ENCODE assay signal across 28 cellular contexts in the genomic region with DNA sequence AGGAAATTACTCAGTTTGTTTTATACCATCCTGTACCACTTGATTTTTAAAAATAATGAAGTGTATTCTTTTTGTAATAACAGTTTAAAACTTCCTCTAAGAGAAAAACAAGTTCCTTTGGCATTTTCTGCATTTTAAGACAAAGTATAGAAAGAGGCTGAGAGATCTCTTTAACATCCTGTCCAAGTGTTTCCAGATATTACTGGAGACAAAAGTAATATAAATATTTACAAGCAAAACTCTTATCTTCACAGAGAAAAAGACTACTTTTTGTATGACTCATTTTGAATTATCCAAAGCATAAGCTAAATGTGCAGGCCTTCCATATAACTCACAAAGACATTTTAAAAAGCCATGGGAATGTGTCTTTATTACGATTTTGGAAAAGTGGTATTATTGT.
DNase-seq lines count a peak whose midpoint lies in the region; ATAC-seq, FAIRE-seq and TF ChIP-seq lines count a peak whose summit lies in the region.
"Had no signal": no experiment of that assay in that cellular context is flagged by ENCODE, and none has a peak within 500 bp of the region (broad histone marks: within the 10 kb centered on the region; RNA-seq: fewer than 3 reads in every experiment).

No MANE protein-coding gene starts in this region.

- H3K27me3 ChIP-seq in AG04450 (ENCODE audit: control insufficient read depth, insufficient read depth, low read length) (no peaks in the 10 kb centered on the region), endothelial cell of umbilical vein (ENCODE audit: control insufficient read depth in 2 of 2, insufficient read depth in 2 of 2, low read length in 2 of 2) (no peaks in the 10 kb centered on the region), mesenchymal stem cell (ENCODE audit: control insufficient read depth in 1 of 2, insufficient read depth in 1 of 2, low read length in 2 of 2) (no peaks in the 10 kb centered on the region), prostate gland (replicated peaks; ENCODE audit: insufficient read depth) (no peaks in the 10 kb centered on the region), MM.1S (replicated peaks; ENCODE audit: insufficient read depth, low read length) (no peaks in the 10 kb centered on the region)
- H3K27me3 ChIP-seq: gastrocnemius medialis, thyroid gland had no signal

- H2BK120ac ChIP-seq in mesenchymal stem cell (ENCODE audit: low read depth, low read length), result no peak overlapping the region

- no peaks in the 10 kb centered on the region for H3F3A ChIP-seq in MM.1S (ENCODE audit: insufficient read depth, low read length)

- H2BK15ac ChIP-seq in mesenchymal stem cell (ENCODE audit: low read depth, poor library complexity, severe bottlenecking), result no peak overlapping the region

- no peak overlapping the region for H3K4me3 ChIP-seq in AG04450 (ENCODE audit: low read depth, low read length)
- H3K4me3 ChIP-seq in endothelial cell of umbilical vein (replicated peaks in 1 of 3; ENCODE audit: insufficient read depth in 1 of 3, low read depth in 1 of 3, low read length in 3 of 3), result no peak overlapping the region
- no peak overlapping the region for H3K4me3 ChIP-seq in mesenchymal stem cell (ENCODE audit: insufficient read depth in 1 of 2, low read depth in 1 of 2, low read length in 2 of 2)
- H3K4me3 ChIP-seq in prostate gland, result no peak overlapping the region
- no peak overlapping the region for H3K4me3 ChIP-seq in MM.1S (ENCODE audit: low read length)
- H3K4me3 ChIP-seq: gastrocnemius medialis, thyroid gland had no signal

- H4K20me1 ChIP-seq in endothelial cell of umbilical vein (replicated peaks; ENCODE audit: control insufficient read depth, extremely low read depth, insufficient read depth, low read length), result no peaks in the 10 kb centered on the region
- H4K20me1 ChIP-seq in MM.1S (ENCODE audit: insufficient read depth, low read length), result no peaks in the 10 kb centered on the region

- CTCF ChIA-PET in AG04450 (lab: Charles Lee), result no interaction called here
- CTCF ChIA-PET in endothelial cell of umbilical vein (lab: Charles Lee), result interaction anchor here (0.9 to 1.4 kb wide), 2 partner anchors 12 to 668 kb away, joined by 3 read pairs; no protein-coding TSS in a partner anchor

- H2BK5ac ChIP-seq in mesenchymal stem cell (ENCODE audit: low read depth, low read length, poor library complexity, severe bottlenecking), result no peak overlapping the region

- peak overlapping the region; percentile 57 for H3K4me2 ChIP-seq in endothelial cell of umbilical vein (ENCODE audit: insufficient read depth, low read length)
- no peak overlapping the region for H3K4me2 ChIP-seq in mesenchymal stem cell (ENCODE audit: low read length, poor library complexity, severe bottlenecking)
- H3K4me2 ChIP-seq in MM.1S (ENCODE audit: low read depth, low read length), result no peak overlapping the region

- H4K91ac ChIP-seq in mesenchymal stem cell (ENCODE audit: low read length), result no peak overlapping the region

- no peaks in the 10 kb centered on the region for H3K9me1 ChIP-seq in endothelial cell of umbilical vein (replicated peaks; ENCODE audit: control insufficient read depth, extremely low read depth, insufficient read depth, low read length)

- H3K27ac ChIP-seq in AG04450 (ENCODE audit: low read depth, low read length) (no peak overlapping the region), endothelial cell of umbilical vein (ENCODE audit: insufficient read depth, low read depth, low read length) (peak overlapping the region; percentile 58), mesenchymal stem cell (ENCODE audit: low read length, poor library complexity, severe bottlenecking) (no peak overlapping the region), prostate gland (no peak overlapping the region), MM.1S (ENCODE audit: low read length) (no peak overlapping the region)
- H3K27ac ChIP-seq: C4-2B, gastrocnemius medialis, thyroid gland had no signal

- H3K36me3 ChIP-seq in endothelial cell of umbilical vein (ENCODE audit: control insufficient read depth in 2 of 2, extremely low read depth in 1 of 2, insufficient read depth in 2 of 2, low read length in 2 of 2), result no peaks in the 10 kb centered on the region
- no peaks in the 10 kb centered on the region for H3K36me3 ChIP-seq in mesenchymal stem cell (ENCODE audit: control insufficient read depth in 1 of 2, insufficient read depth in 2 of 2, low read depth in 1 of 2, low read length in 2 of 2)
- no peaks in the 10 kb centered on the region for H3K36me3 ChIP-seq in prostate gland
- no peaks in the 10 kb centered on the region for H3K36me3 ChIP-seq in MM.1S (replicated peaks; ENCODE audit: insufficient read depth, low read length)
- H3K36me3 ChIP-seq: gastrocnemius medialis, thyroid gland had no signal

- H3K9me3 ChIP-seq in AG04450 (ENCODE audit: control insufficient read depth, insufficient read depth, low read length) (no peaks in the 10 kb centered on the region), endothelial cell of umbilical vein (replicated peaks; ENCODE audit: control insufficient read depth, insufficient read depth, low read length) (no peaks in the 10 kb centered on the region), mesenchymal stem cell (ENCODE audit: control insufficient read depth, low read length) (peaks cover 2% of the 10 kb centered on the region), prostate gland (no peaks in the 10 kb centered on the region), MM.1S (replicated peaks; ENCODE audit: insufficient read depth, low read length) (no peaks in the 10 kb centered on the region)
- H3K9me3 ChIP-seq: Caco-2, gastrocnemius medialis, thyroid gland had no signal

- DNase-seq in AG04450 (ENCODE audit: low read depth, low spot score) (peak; percentile 29), M059J (ENCODE audit: low read depth) (peak; percentile 46), endothelial cell of umbilical vein (ENCODE audit: low read depth, low spot score) (peak; percentile 78), mesenchymal stem cell (peak; percentile 71), prostate gland (ENCODE audit: low spot score) (no peak), MM.1S (no peak)
- DNase-seq in NK-92 treated with Interleukin-12 subunit alpha and Interleukin-12 subunit beta, amount 100 ng/mL, for 24 hours (lab: John Stamatoyannopoulos, UW), result no peak
- DNase-seq: activated CD4-positive, alpha-beta T cell treated with anti-CD3 and anti-CD28 coated beads for 4 hours; activated gamma-delta T cell treated with Interleukin-2 at 50 U/mL for 16 hours; activated naive CD8-positive, alpha-beta T cell treated with anti-CD3 and anti-CD28 coated beads, Interleukin-2, amount 50 U/mL, for 24 hours; activated T-cell treated with anti-CD3 and anti-CD28 coated beads, Interleukin-2, amount 50 U/mL, for 1 hour; Caco-2; effector memory CD4-positive, alpha-beta T cell; erythroblast; gastrocnemius medialis; GOT3; hippocampal formation; NCI-H1092 treated with DMSO at 0.1 percent for 48 hours; NCI-H187; NCI-H2171 treated with DMSO at 0.1 percent for 48 hours; NCI-H524 treated with DMSO at 0.1 percent for 48 hours; SHP77; stimulated activated naive CD8-positive, alpha-beta T cell treated with anti-CD3 and anti-CD28 coated beads, Interleukin-15, amount 100 ng/mL, for 72 hours; thyroid gland had no signal

- no peak overlapping the region for H2AK5ac ChIP-seq in mesenchymal stem cell (ENCODE audit: low read length, severe bottlenecking)

- no peaks in the 10 kb centered on the region for H3K9me2 ChIP-seq in MM.1S (replicated peaks; ENCODE audit: insufficient read depth, low read length)

- H2BK12ac ChIP-seq in mesenchymal stem cell (ENCODE audit: low read length in 2 of 2), result no peak overlapping the region

- BruUV-seq in endothelial cell of umbilical vein (replicated peaks; lab: Mats Ljungman, UMichigan), result no TSS peak

- peaks cover 36% of the 10 kb centered on the region for H3K4me1 ChIP-seq in endothelial cell of umbilical vein (ENCODE audit: control insufficient read depth, extremely low read depth, insufficient read depth, low read length)
- H3K4me1 ChIP-seq in mesenchymal stem cell (ENCODE audit: control insufficient read depth, insufficient read depth, low read depth, low read length), result no peaks in the 10 kb centered on the region
- no peaks in the 10 kb centered on the region for H3K4me1 ChIP-seq in prostate gland (replicated peaks)
- no peaks in the 10 kb centered on the region for H3K4me1 ChIP-seq in MM.1S (ENCODE audit: low read length)
- H3K4me1 ChIP-seq: gastrocnemius medialis, thyroid gland had no signal

- H3K18ac ChIP-seq in mesenchymal stem cell (ENCODE audit: low read depth in 1 of 2, low read length in 2 of 2), result no peak overlapping the region

- peak; percentile 56 for FAIRE-seq in endothelial cell of umbilical vein (lab: Jason Lieb, UNC)

- dilution Hi-C loops in endothelial cell of umbilical vein (cut with MboI; ENCODE audit: extremely low pct_ligation_motif_present, low sequenced_read_pairs), result no loop called here

- H4K8ac ChIP-seq in mesenchymal stem cell (ENCODE audit: low read length), result no peak overlapping the region

- TF ChIP-seq CTCF in AG04450 (IDR thresholded peaks at IDR 0.05; ENCODE audit: low read depth, low read length) (no peak), endothelial cell of umbilical vein (IDR thresholded peaks at IDR 0.05; ENCODE audit: extremely low read depth in 1 of 2, insufficient read depth in 1 of 2, low read depth in 1 of 2, low read length in 2 of 2) (no peak), prostate gland (IDR thresholded peaks at IDR 0.05) (no peak), MM.1S (IDR thresholded peaks at IDR 0.05; ENCODE audit: low read length) (no peak)

- no peak for TF ChIP-seq POLR2A in endothelial cell of umbilical vein (IDR thresholded peaks at IDR 0.05; ENCODE audit: low read depth, low read length)
- TF ChIP-seq POLR2A in prostate gland (IDR thresholded peaks at IDR 0.05), result no peak

- POLR2A ChIA-PET in AG04450 (lab: Yijun Ruan, JAX), result no interaction called here
- POLR2A ChIA-PET in endothelial cell of umbilical vein (lab: Charles Lee), result no interaction called here

- no peaks in the 10 kb centered on the region for H3K79me1 ChIP-seq in mesenchymal stem cell (replicated peaks; ENCODE audit: low read length, poor library complexity, severe bottlenecking)

- WGBS in mesenchymal stem cell, result no CpG with 5 or more reads among the region's 1 CpG
- WGBS in prostate gland, result 64% methylated on average over 1 of the region's 1 CpG

- ATAC-seq in HG03469 (IDR thresholded peaks at IDR 0.05; ENCODE audit: unreplicated experiment), result no peak
- ATAC-seq: activated naive CD8-positive, alpha-beta T cell treated with anti-CD3 and anti-CD28 coated beads, Interleukin-2, amount 50 U/mL, for 24 hours; gastrocnemius medialis; left lobe of liver; Panc1; stimulated activated naive CD8-positive, alpha-beta T cell treated with anti-CD3 and anti-CD28 coated beads, Interleukin-15, amount 100 ng/mL, for 72 hours had no signal

- H3K79me2 ChIP-seq in endothelial cell of umbilical vein (ENCODE audit: control insufficient read depth, insufficient read depth, low read length) (no peaks in the 10 kb centered on the region), MM.1S (ENCODE audit: low read length) (no peaks in the 10 kb centered on the region)

- H2AFZ ChIP-seq in endothelial cell of umbilical vein (ENCODE audit: low read depth, low read length) (no peak overlapping the region), mesenchymal stem cell (ENCODE audit: low read depth, low read length) (no peak overlapping the region), MM.1S (ENCODE audit: low read length) (no peak overlapping the region)

- intact Hi-C loops in endothelial cell of umbilical vein (cut with micrococcal nuclease), result loop anchor here (1.0 to 2.0 kb wide), 3 partner anchors 23 to 40 kb away; no protein-coding TSS in a partner anchor
- intact Hi-C loops in prostate gland (cut with DNase I), result no loop called here

- no peak overlapping the region for H3K23ac ChIP-seq in mesenchymal stem cell (ENCODE audit: low read length in 2 of 2)

- no peak overlapping the region for H3K4ac ChIP-seq in mesenchymal stem cell (ENCODE audit: low read depth in 1 of 2, low read length in 2 of 2)

- peak overlapping the region; percentile 1 for H3K9ac ChIP-seq in endothelial cell of umbilical vein (replicated peaks; ENCODE audit: extremely low read depth, insufficient read depth, low read length)
- H3K9ac ChIP-seq in mesenchymal stem cell (ENCODE audit: low read length), result no peak overlapping the region
- H3K9ac ChIP-seq in MM.1S (ENCODE audit: low read length), result no peak overlapping the region

- no peak overlapping the region for H3K14ac ChIP-seq in mesenchymal stem cell (ENCODE audit: low read length in 2 of 2)

Comparison
In these comparisons a context has a peak if more than half of its experiments do, and no peak if none do; other contexts are left out.
1. DNase-seq: peak in AG04450 (single experiment), M059J (single experiment), endothelial cell of umbilical vein (single experiment) and mesenchymal stem cell (single experiment); none in NK-92 treated with Interleukin-12 subunit alpha and Interleukin-12 subunit beta, amount 100 ng/mL, for 24 hours (single experiment), prostate gland (single experiment) and MM.1S (single experiment).